ENCODE assay signal across 13 cellular contexts in genomic region chr7:38858281-38858884, GRCh38. TPM values are rescaled to one million over a fixed set of nuclear protein-coding genes. Genes with fewer than 3 reads are reported as not detected.
DNase-seq lines count a peak whose midpoint lies in the region; ATAC-seq, FAIRE-seq and TF ChIP-seq lines count a peak whose summit lies in the region.
"Had no signal": no experiment of that assay in that cellular context is flagged by ENCODE, and none has a peak within 500 bp of the region (broad histone marks: within the 10 kb centered on the region; RNA-seq: fewer than 3 reads in every experiment).

No MANE protein-coding gene starts in this region.

- no peaks in the 10 kb centered on the region for H3K9me1 ChIP-seq in K562 (ENCODE audit: control insufficient read depth, insufficient read depth, low read length)

- H3K9me3 ChIP-seq in K562 (replicated peaks; ENCODE audit: control insufficient read depth, insufficient read depth, low read depth, low read length): no peaks in the 10 kb centered on the region
- no peaks in the 10 kb centered on the region for H3K9me3 ChIP-seq in left lung
- H3K9me3 ChIP-seq: pancreas, Peyer's patch had no signal

- TF ChIP-seq RAD21 in K562 (CRISPR knock-in tag; conservative IDR thresholded peaks at IDR 0.05 in 1 of 2, IDR thresholded peaks at IDR 0.05 in 1 of 2): no peak

- no peak overlapping the region for H3K4me2 ChIP-seq in K562 (ENCODE audit: insufficient read depth, low read length)

- H3K4me3 ChIP-seq in K562 (no peak overlapping the region), left lung (no peak overlapping the region)
- H3K4me3 ChIP-seq: pancreas, Peyer's patch had no signal

- H3K27ac ChIP-seq in K562 (ENCODE audit: extremely low read depth, low read depth, low read length) (no peak overlapping the region), left lung (no peak overlapping the region)
- H3K27ac ChIP-seq: pancreas, Peyer's patch had no signal

- POLR2A ChIA-PET in K562 (lab: Yijun Ruan, JAX): interaction anchor here (1.3 kb wide), 1 partner anchor 11 kb away, joined by 3 read pairs; no protein-coding TSS in a partner anchor

- H3K9ac ChIP-seq in K562 (ENCODE audit: insufficient read depth in 1 of 2, low read depth in 2 of 2, low read length in 2 of 2): no peak overlapping the region

- H3K27me3 ChIP-seq in K562 (ENCODE audit: control insufficient read depth in 2 of 2, insufficient read depth in 2 of 2, low read length in 2 of 2) (no peaks in the 10 kb centered on the region), left lung (no peaks in the 10 kb centered on the region)
- H3K27me3 ChIP-seq: pancreas, Peyer's patch had no signal

- H3K4me1 Mint-ChIP-seq in Calu3 (ENCODE audit: low read depth, unreplicated experiment): peaks cover 67% of the 10 kb centered on the region
- H3K4me1 Mint-ChIP-seq in activated T-cell treated with anti-CD3 and anti-CD28 coated beads, Interleukin-2, amount 50 U/mL, for 72 hours (ENCODE audit: low read depth): peaks cover 5% of the 10 kb centered on the region

- peak; percentile 34 for DNase-seq in Calu3
- peak; percentile 66 for DNase-seq in NCI-H1105 treated with DMSO at 0.1 percent for 48 hours (lab: John Stamatoyannopoulos, UW)
- no peak for DNase-seq in K562 (ENCODE audit: extremely low read depth in 1 of 4, low spot score in 3 of 4)
- DNase-seq in left lung: no peak
- DNase-seq in GM10266 (ENCODE audit: extremely low spot score): no peak
- no peak for DNase-seq in activated T-cell treated with anti-CD3 and anti-CD28 coated beads, Interleukin-2, amount 50 U/mL, for 72 hours
- DNase-seq in stimulated activated naive CD4-positive, alpha-beta T cell (lab: John Stamatoyannopoulos, UW): no peak
- DNase-seq: activated CD4-positive, CD25-positive, alpha-beta regulatory T cell treated with anti-CD3 and anti-CD28 coated beads, Interleukin-2, amount 50 U/mL, for 72 hours; activated naive CD8-positive, alpha-beta T cell treated with anti-CD3 and anti-CD28 coated beads, Interleukin-2, amount 10 ng/mL, durations not matched to agents 7 days and 5 days; pancreas; Peyer's patch had no signal

- WGBS in K562 (ENCODE audit: insufficient coverage, low coverage, missing lambda C conversion rate): 66% methylated on average over 5 of the region's 5 CpGs

- H3K4me1 ChIP-seq in K562 (replicated peaks in 1 of 2; ENCODE audit: control insufficient read depth in 2 of 2, insufficient read depth in 2 of 2, low read length in 2 of 2): peaks cover 0 to 15% of the 10 kb centered on the region in 2 experiments; a peak in 4 of 5 replicates
- peaks cover 0 to 11% of the 10 kb centered on the region in 2 donors for H3K4me1 ChIP-seq in left lung
- H3K4me1 ChIP-seq: Peyer's patch had no signal

- intact Hi-C loops in Calu3 (cut with micrococcal nuclease; ENCODE audit: unreplicated experiment): no loop called here
- intact Hi-C loops in K562 (cut with micrococcal nuclease): no loop called here
- intact Hi-C loops in left lung (cut with DNase I): no loop called here

- H3K79me2 ChIP-seq in K562 (ENCODE audit: control insufficient read depth, insufficient read depth, low read length): no peaks in the 10 kb centered on the region

- TF ChIP-seq POLR2A in K562 (conservative IDR thresholded peaks at IDR 0.05): no peak

- BruUV-seq in Calu3 (replicated peaks; lab: Mats Ljungman, UMichigan) (no TSS peak), K562 (replicated peaks; lab: Mats Ljungman, UMichigan) (no TSS peak)

- no peaks in the 10 kb centered on the region for H3K27me3 Mint-ChIP-seq in Calu3 (ENCODE audit: unreplicated experiment)
- H3K27me3 Mint-ChIP-seq in activated T-cell treated with anti-CD3 and anti-CD28 coated beads, Interleukin-2, amount 50 U/mL, for 72 hours (ENCODE audit: low read depth): no peaks in the 10 kb centered on the region
- H3K27me3 Mint-ChIP-seq: activated naive CD8-positive, alpha-beta T cell treated with anti-CD3 and anti-CD28 coated beads, Interleukin-2, amount 10 ng/mL, durations not matched to agents 7 days and 5 days; IgD-negative memory B cell had no signal

- ATAC-seq in K562: no peak
- peak; percentile 57 for ATAC-seq in left lung
- ATAC-seq in GM21526 (IDR thresholded peaks at IDR 0.05; ENCODE audit: low FRiP score, unreplicated experiment): no peak
- no peak for ATAC-seq in activated T-cell treated with anti-CD3 and anti-CD28 coated beads, Interleukin-2, amount 50 U/mL, for 72 hours (replicated peaks in 1 of 2)

- TF ChIP-seq CTCF in Calu3 (IDR thresholded peaks at IDR 0.05; ENCODE audit: unreplicated experiment) (no peak), K562 (IDR thresholded peaks at IDR 0.05 in 2 of 3, conservative IDR thresholded peaks at IDR 0.05 in 1 of 3; ENCODE audit: insufficient read depth in 2 of 3, low read depth in 1 of 3, low read length in 3 of 3) (no peak), left lung (IDR thresholded peaks at IDR 0.05) (no peak), GM10266 (IDR thresholded peaks at IDR 0.05; ENCODE audit: control insufficient read depth, insufficient read depth, low read depth, missing control alignments) (no peak)

- H3K36me3 Mint-ChIP-seq in Calu3 (ENCODE audit: insufficient read depth, unreplicated experiment): peaks cover 8% of the 10 kb centered on the region
- peaks cover 4 to 10% of the 10 kb centered on the region in 2 donors for H3K36me3 Mint-ChIP-seq in activated T-cell treated with anti-CD3 and anti-CD28 coated beads, Interleukin-2, amount 50 U/mL, for 72 hours (ENCODE audit: insufficient read depth in 2 of 2)

- no peak for TF ChIP-seq EP300 in K562 (IDR thresholded peaks at IDR 0.05; ENCODE audit: low read length)

- peaks cover 3% of the 10 kb centered on the region for H3K9me3 Mint-ChIP-seq in Calu3 (ENCODE audit: low read depth, unreplicated experiment)
- no peaks in the 10 kb centered on the region for H3K9me3 Mint-ChIP-seq in activated T-cell treated with anti-CD3 and anti-CD28 coated beads, Interleukin-2, amount 50 U/mL, for 72 hours
- H3K9me3 Mint-ChIP-seq: activated naive CD8-positive, alpha-beta T cell treated with anti-CD3 and anti-CD28 coated beads, Interleukin-2, amount 10 ng/mL, durations not matched to agents 7 days and 5 days; IgD-negative memory B cell had no signal

- H3K4me3 Mint-ChIP-seq in Calu3 (ENCODE audit: low read depth, unreplicated experiment): no peak overlapping the region
- H3K4me3 Mint-ChIP-seq in activated T-cell treated with anti-CD3 and anti-CD28 coated beads, Interleukin-2, amount 50 U/mL, for 72 hours: no peak overlapping the region
- H3K4me3 Mint-ChIP-seq: activated naive CD8-positive, alpha-beta T cell treated with anti-CD3 and anti-CD28 coated beads, Interleukin-2, amount 10 ng/mL, durations not matched to agents 7 days and 5 days; IgD-negative memory B cell had no signal

- no peak overlapping the region for H2AFZ ChIP-seq in K562 (ENCODE audit: low read depth, low read length)

- no peak for FAIRE-seq in K562 (lab: Jason Lieb, UNC)

- H3K36me3 ChIP-seq in K562 (ENCODE audit: control insufficient read depth, insufficient read depth, low read length) (peaks cover 3% of the 10 kb centered on the region; the same call in 2 of the 3 replicates), left lung (peaks cover 0 to 14% of the 10 kb centered on the region in 2 donors)
- H3K36me3 ChIP-seq: pancreas had no signal

- CTCF ChIA-PET in Calu3 (lab: Charles Lee): interaction anchor here (0.6 to 1.6 kb wide), 5 partner anchors 21 to 159 kb away, joined by 3 to 5 read pairs (median 3); partner anchors contain the start of gene VPS41
- CTCF ChIA-PET in K562 (lab: Yijun Ruan, JAX; ENCODE audit: low intra/inter-chr PET ratio): no interaction called here

- in situ Hi-C loops in K562 (cut with MboI): no loop called here

- H4K20me1 ChIP-seq in K562 (replicated peaks; ENCODE audit: control insufficient read depth, insufficient read depth, low read length): no peaks in the 10 kb centered on the region

- peak overlapping the region; percentile 79 for H3K27ac Mint-ChIP-seq in Calu3 (ENCODE audit: unreplicated experiment)
- no peak overlapping the region for H3K27ac Mint-ChIP-seq in activated T-cell treated with anti-CD3 and anti-CD28 coated beads, Interleukin-2, amount 50 U/mL, for 72 hours
- H3K27ac Mint-ChIP-seq: activated naive CD8-positive, alpha-beta T cell treated with anti-CD3 and anti-CD28 coated beads, Interleukin-2, amount 10 ng/mL, durations not matched to agents 7 days and 5 days had no signal

TF ChIP-seq in K562, 482 proteins besides CTCF, POLR2A, EP300 and RAD21 (continues in another document):
- TF ChIP-seq FOXK2 (conservative IDR thresholded peaks at IDR 0.05 in 1 of 2, IDR thresholded peaks at IDR 0.05 in 1 of 2; ENCODE audit: low read depth in 2 of 2) (no peak), FOXJ2 (tag; IDR thresholded peaks at IDR 0.05) (peak; percentile 94)

RNA-seq across cellular contexts. Expression of gene VPS41, which starts 50.6 kb away (rescaled TPM):
- total RNA-seq in Calu3 (2022) (249 and 292 TPM in 2 replicates), K562 (2014; rRNA removed) (23.4 and 29.0 TPM in 2 replicates), K562 (2014; rRNA removed; fragmentation: Illumina TruSeq; extraction: Trizol) (46.8 and 51.1 TPM in 2 replicates), K562 (2015; rRNA removed; fragmentation: Illumina TruSeq; extraction: Trizol) (38.0 and 42.4 TPM in 2 replicates), K562 (2021) (42.7 and 44.1 TPM in 2 replicates), left lung (10 to 100 TPM; 79.1 to 99.9 TPM)
- 25.9 and 119 TPM in 2 replicates for total RNA-seq in K562 (2011; cell fraction: chromatin; rRNA removed; ENCODE audit: low replicate concordance)
- total RNA-seq in K562 (2011; cell fraction: nucleolus; rRNA removed): 10.8 and 20.7 TPM in 2 replicates
- 29.7 and 40.4 TPM in 2 replicates for total RNA-seq in K562 (2011; cell fraction: nucleoplasm; rRNA removed)
- polyA plus RNA-seq in K562 (2011; rRNA removed) (30.9 and 34.2 TPM in 2 replicates), K562 (2014; fragmentation: Illumina TruSeq; extraction: Trizol) (32.1 and 38.6 TPM in 2 replicates), K562 (2014; fragmentation: Nextera tagmentation; extraction: Ambion mirVana) (10 to 100 TPM; 21.9 to 23.0 TPM), K562 (2014; rRNA removed) (17.5 and 17.7 TPM in 2 replicates)
- polyA plus RNA-seq in K562 (2011; cell fraction: cytosol; rRNA removed): 3.9 and 11.1 TPM in 2 replicates
- 75.1 and 119 TPM in 2 replicates for polyA plus RNA-seq in K562 (2011; cell fraction: nucleus; rRNA removed)
- polyA plus RNA-seq in K562 (2012): 29.4 and 36.9 TPM in 2 replicates
- polyA minus RNA-seq in K562 (2011; rRNA and poly(A)+ RNA removed): 114 and 126 TPM in 2 replicates
- polyA minus RNA-seq in K562 (2011; cell fraction: cytosol; rRNA and poly(A)+ RNA removed): 12.6 and 14.3 TPM in 2 replicates
- polyA minus RNA-seq in K562 (2011; cell fraction: nucleus; rRNA and poly(A)+ RNA removed): 37.0 and 81.1 TPM in 2 replicates
- 10 to 100 TPM; 61.1 to 64.9 TPM for total RNA-seq in activated T-cell treated with anti-CD3 and anti-CD28 coated beads, Interleukin-2, amount 50 U/mL, for 72 hours

Comparison
In these comparisons a context has a peak if more than half of its experiments do, and no peak if none do; other contexts are left out.
1. DNase-seq: peak in Calu3 (single experiment) and NCI-H1105 treated with DMSO at 0.1 percent for 48 hours (single experiment); none in K562 (0 of 4), left lung (0 of 2), GM10266 (single experiment), activated T-cell treated with anti-CD3 and anti-CD28 coated beads, Interleukin-2, amount 50 U/mL, for 72 hours (0 of 2) and stimulated activated naive CD4-positive, alpha-beta T cell (0 of 6).